In the genomic region with DNA sequence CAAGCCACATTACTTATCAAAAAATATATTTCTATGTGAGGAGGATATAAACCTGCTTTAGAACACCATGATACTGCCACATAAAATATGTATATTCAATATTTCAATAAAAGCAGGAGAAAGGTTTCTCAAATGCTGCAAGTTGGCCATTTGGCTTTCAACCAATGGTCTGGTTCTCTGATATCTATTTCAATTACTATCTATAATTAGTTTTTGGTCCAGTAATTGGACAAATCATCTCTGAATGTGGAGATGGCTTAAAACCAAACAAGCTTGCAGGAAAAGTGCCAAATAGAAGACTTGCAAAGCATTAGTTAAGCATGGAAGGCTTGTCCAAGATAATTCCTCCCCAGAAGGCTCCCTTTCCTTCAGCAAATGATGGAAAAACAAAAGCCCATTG, we compare ENCODE assay signal across 39 cellular contexts.
"Had no signal": no experiment of that assay in that cellular context is flagged by ENCODE, and none has a peak within 500 bp of the region (broad histone marks: within the 10 kb centered on the region; RNA-seq: fewer than 3 reads in every experiment).

No MANE protein-coding gene starts in this region.

- H3K4me3 ChIP-seq: Peyer's patch, SJSA1 had no signal

- ATAC-seq: activated T-cell treated with anti-CD3 and anti-CD28 coated beads, Interleukin-2, amount 50 U/mL, for 72 hours; activated T-helper 17 cell treated with anti-CD3 and anti-CD28 coated beads, Interleukin-2, amount 50 U/mL, for 72 hours; PC-3 had no signal

- H3K36me3 ChIP-seq: brain microvascular endothelial cell, Peyer's patch, SJSA1 had no signal

- H3K4me1 ChIP-seq: Peyer's patch, SJSA1 had no signal

- H3K27me3 ChIP-seq: brain microvascular endothelial cell, Peyer's patch, SJSA1 had no signal

- H3K9me3 ChIP-seq: Peyer's patch, SJSA1 had no signal

- DNase-seq: activated B cell treated with CpG ODN at 0.5 μM for 24 hours; activated CD4-positive, alpha-beta memory T cell treated with anti-CD3 and anti-CD28 coated beads for 36 hours; activated CD4-positive, alpha-beta T cell treated with anti-CD3 and anti-CD28 coated beads for 4 hours; activated CD4-positive, alpha-beta T cell treated with anti-CD3 and anti-CD28 coated beads, Interleukin-2, amount 50 U/mL, for 1 hour; activated CD4-positive, CD25-positive, alpha-beta regulatory T cell treated with anti-CD3 and anti-CD28 coated beads, Interleukin-2, amount 50 U/mL, for 72 hours; activated effector memory CD4-positive, alpha-beta T cell treated with anti-CD3 and anti-CD28 coated beads, Interleukin-2, amount 50 U/mL, for 16 hours; activated naive CD4-positive, alpha-beta T cell; activated naive CD4-positive, alpha-beta T cell treated with anti-CD3 and anti-CD28 coated beads, Interleukin-2, amount 50 U/mL, for 16 hours; activated naive CD8-positive, alpha-beta T cell treated with anti-CD3 and anti-CD28 coated beads for 36 hours; activated T-cell treated with anti-CD3 and anti-CD28 coated beads, Interleukin-2, amount 50 U/mL, for 1 hour; activated T-cell treated with anti-CD3 and anti-CD28 coated beads, Interleukin-2, amount 50 U/mL, for 72 hours; amniotic stem cell; aorta; brain microvascular endothelial cell; central memory CD4-positive, alpha-beta T cell; KBM-7; MM.1S; MV-4-11; NCI-H1092; NCI-H1436 treated with DMSO at 0.1 percent for 48 hours; NCI-H1694 treated with DMSO at 0.1 percent for 48 hours; NCI-H2029; NCI-H2107; NCI-H2171; NCI-H524; NCI-H69; NCI-H82; NK-92 treated with Interleukin-12 subunit alpha and Interleukin-12 subunit beta, amount 100 ng/mL, for 24 hours; PC-3; Peyer's patch; RPMI8226; SHP77 treated with DMSO at 0.1 percent for 48 hours; SW 1271; T-helper 1 cell; T-helper 2 cell; T-helper 9 cell had no signal

- H3K27ac ChIP-seq: brain microvascular endothelial cell, Peyer's patch, SJSA1, VCaP had no signal
